Comparison of ENCODE assay signal across 23 cellular contexts in the genomic region with DNA sequence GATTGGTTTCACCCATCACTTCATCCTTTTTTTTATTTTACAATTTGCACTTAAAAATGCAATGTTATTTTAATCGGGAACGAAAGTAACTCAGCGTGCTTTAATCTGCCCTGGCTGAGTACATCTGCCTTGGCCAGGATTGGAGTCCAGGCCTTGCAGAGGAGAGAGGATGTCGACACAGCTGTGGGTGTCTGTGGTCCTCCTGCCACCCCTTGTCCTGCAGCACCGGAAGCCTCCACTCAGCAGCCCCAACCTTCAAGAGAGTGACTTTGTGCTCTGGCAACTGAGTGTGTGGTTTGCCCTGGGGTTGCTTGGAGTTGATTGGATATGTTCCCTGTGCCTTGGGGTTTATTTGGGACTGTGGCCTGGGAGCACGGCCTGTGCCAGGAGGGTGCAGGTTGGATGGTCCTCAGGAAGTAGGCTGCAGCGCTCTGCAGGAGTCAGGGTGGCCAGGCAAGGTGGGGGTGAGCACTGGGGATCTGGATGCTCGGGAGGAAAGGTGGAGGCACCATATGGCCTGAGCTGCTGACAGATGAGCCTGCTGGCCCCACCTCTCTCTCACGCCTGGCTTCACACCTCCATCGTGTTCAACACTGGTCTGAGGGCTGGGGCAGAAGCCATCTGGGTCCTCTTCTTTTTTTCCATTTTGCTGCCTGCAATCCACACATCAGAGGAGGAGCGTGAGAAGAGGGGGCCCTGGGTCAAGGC. TPM values are rescaled to one million over a fixed set of nuclear protein-coding genes. Genes with fewer than 3 reads are reported as not detected.
DNase-seq lines count a peak whose midpoint lies in the region; TF ChIP-seq lines count a peak whose summit lies in the region.
"Had no signal": no experiment of that assay in that cellular context is flagged by ENCODE, and none has a peak within 500 bp of the region (broad histone marks: within the 10 kb centered on the region; RNA-seq: fewer than 3 reads in every experiment).

No MANE protein-coding gene starts in this region.

- H3K27ac ChIP-seq in osteoblast (ENCODE audit: low read depth, low read length), result no peak overlapping the region
- H3K27ac ChIP-seq: ascending aorta, colonic mucosa, heart left ventricle, HL-60, parathyroid adenoma had no signal

- peak; percentile 29 for DNase-seq in EL
- DNase-seq in MV-4-11 (lab: John Stamatoyannopoulos, UW), result peak; percentile 23
- peak; percentile 93 for DNase-seq in cerebellar cortex (ENCODE audit: low spot score)
- peak; percentile 89 for DNase-seq in osteoblast (ENCODE audit: insufficient read length, low spot score, missing footprints)
- DNase-seq in HT-29 (ENCODE audit: low spot score), result no peak
- DNase-seq in mesenteric fat pad (ENCODE audit: low spot score), result no peak
- DNase-seq in cortex of kidney (lab: John Stamatoyannopoulos, UW), result no peak
- DNase-seq: activated naive CD4-positive, alpha-beta T cell treated with Interleukin-2 at 50 U/mL for 16 hours; Caco-2; colonic mucosa; NCI-H2029; NCI-H446 treated with DMSO at 0.1 percent for 48 hours; SIG-M5; stimulated activated CD4-positive, alpha-beta T cell treated with anti-CD3 and anti-CD28 coated beads, Interleukin-2, amount 100 ng/mL, for 48 hours; stimulated activated naive CD8-positive, alpha-beta T cell treated with anti-CD3 and anti-CD28 coated beads, Interleukin-15, amount 100 ng/mL, for 72 hours had no signal

- H3K4me3 ChIP-seq in osteoblast (ENCODE audit: insufficient read depth, low read length), result no peak overlapping the region
- H3K4me3 ChIP-seq: ascending aorta, colonic mucosa, heart left ventricle, K562 had no signal

- no peaks in the 10 kb centered on the region for H3K36me3 ChIP-seq in osteoblast (ENCODE audit: insufficient read depth, low read length)
- H3K36me3 ChIP-seq: ascending aorta, colonic mucosa, heart left ventricle had no signal

- no peaks in the 10 kb centered on the region for H3K9me3 ChIP-seq in osteoblast (ENCODE audit: low read depth, low read length)
- H3K9me3 ChIP-seq: ascending aorta, Caco-2, colonic mucosa, heart left ventricle had no signal

- peaks cover 31% of the 10 kb centered on the region for H3K27me3 ChIP-seq in osteoblast (ENCODE audit: insufficient read depth, low read length)
- H3K27me3 ChIP-seq: ascending aorta, colonic mucosa had no signal

- no peak for TF ChIP-seq CTCF in osteoblast (IDR thresholded peaks at IDR 0.05; ENCODE audit: extremely low read depth, low read depth, low read length)

- no peaks in the 10 kb centered on the region for H3K79me2 ChIP-seq in osteoblast (ENCODE audit: insufficient read depth, low read length)
- H3K79me2 ChIP-seq: parathyroid adenoma had no signal

- H4K20me1 ChIP-seq in osteoblast (ENCODE audit: insufficient read depth, low read length), result no peaks in the 10 kb centered on the region

- H2AFZ ChIP-seq in osteoblast (ENCODE audit: low read length), result no peak overlapping the region
- H2AFZ ChIP-seq: parathyroid adenoma had no signal

- H3K4me2 ChIP-seq in osteoblast (ENCODE audit: insufficient read depth, low read length), result peak overlapping the region; percentile 23

- H3K4me1 ChIP-seq in osteoblast (ENCODE audit: insufficient read depth, low read length), result no peaks in the 10 kb centered on the region
- H3K4me1 ChIP-seq: ascending aorta, Caco-2, colonic mucosa, heart left ventricle had no signal

RNA-seq across cellular contexts. Expression of a gene that starts 4.3 kb away (rescaled TPM):
- total RNA-seq in osteoblast (not detected in 2 replicates), mesenteric fat pad (not detected)
- total RNA-seq in HT-29 (2014; rRNA removed; shearing (Covaris generic)), result 2.8 and 5.8 TPM in 2 replicates
- total RNA-seq: ascending aorta; fibroblast of lung; skeletal muscle tissue; T-helper 1 cell treated with Interleukin-12 subunit alpha and Interleukin-12 subunit beta and Interleukin-4 antibody, amounts not matched to agents 30 ng/mL and 1 ng/mL, for 36 hours had no signal

Comparison
In these comparisons a context has a peak if more than half of its experiments do, and no peak if none do; other contexts are left out.
1. DNase-seq: peak in EL (single experiment), MV-4-11 (single experiment), cerebellar cortex (single experiment) and osteoblast (single experiment); none in HT-29 (single experiment), mesenteric fat pad (single experiment) and cortex of kidney (single experiment).